In genomic region chr7:39746162-39746782, GRCh38 we compare ENCODE assay signal across 9 cellular contexts.
DNase-seq lines count a peak whose midpoint lies in the region; ATAC-seq, FAIRE-seq and TF ChIP-seq lines count a peak whose summit lies in the region.
"Had no signal": no experiment of that assay in that cellular context is flagged by ENCODE, and none has a peak within 500 bp of the region (broad histone marks: within the 10 kb centered on the region; RNA-seq: fewer than 3 reads in every experiment).

No MANE protein-coding gene starts in this region.

- H3K4me3 Mint-ChIP-seq in T-cell (no peak overlapping the region), astrocyte (ENCODE audit: unreplicated experiment) (no peak overlapping the region)
- H3K4me3 Mint-ChIP-seq in activated T-helper 17 cell treated with anti-CD3 and anti-CD28 coated beads, Interleukin-2, amount 50 U/mL, for 72 hours = no peak overlapping the region

- DNase-seq in CMK (ENCODE audit: low read depth) (peak; percentile 15), NCI-H1417 treated with DMSO at 0.1 percent for 48 hours (lab: John Stamatoyannopoulos, UW) (peak; percentile 28), T-cell (peak in 33 of 34 experiments; percentile 12 to 64 (median 42)), astrocyte (ENCODE audit: low read depth) (peak; percentile 55), hepatic stellate cell (ENCODE audit: low spot score) (peak; percentile 82), skeletal muscle cell (ENCODE audit: low read depth) (peak; percentile 47)

- H3K36me3 Mint-ChIP-seq in T-cell (peaks cover under 1% of the 10 kb centered on the region), astrocyte (ENCODE audit: low read depth, unreplicated experiment) (peaks cover 6% of the 10 kb centered on the region)
- H3K36me3 Mint-ChIP-seq in activated T-helper 17 cell treated with anti-CD3 and anti-CD28 coated beads, Interleukin-2, amount 50 U/mL, for 72 hours (ENCODE audit: low read depth) = peaks cover 5% of the 10 kb centered on the region

- H3K9me3 ChIP-seq in astrocyte (ENCODE audit: insufficient read depth, low read depth, low read length) = no peaks in the 10 kb centered on the region

- H3K9ac ChIP-seq in astrocyte (ENCODE audit: low read length) = no peak overlapping the region

- H3K9me3 Mint-ChIP-seq in T-cell (no peaks in the 10 kb centered on the region), astrocyte (ENCODE audit: unreplicated experiment) (no peaks in the 10 kb centered on the region)
- H3K9me3 Mint-ChIP-seq in activated T-helper 17 cell treated with anti-CD3 and anti-CD28 coated beads, Interleukin-2, amount 50 U/mL, for 72 hours = no peaks in the 10 kb centered on the region

- peaks cover 3% of the 10 kb centered on the region for H3K4me1 ChIP-seq in astrocyte (ENCODE audit: insufficient read depth, low read length)

- no peaks in the 10 kb centered on the region for H4K20me1 ChIP-seq in astrocyte (ENCODE audit: insufficient read depth, low read length)

- POLR2A ChIA-PET in T-cell (lab: Charles Lee) = interaction anchor here in 1 of 2 donors (0.7 kb wide), 1 partner anchor 9 kb away, joined by 3 read pairs; no protein-coding TSS in a partner anchor

- peaks cover 3% of the 10 kb centered on the region for H3K79me2 ChIP-seq in astrocyte (ENCODE audit: insufficient read depth, low read length)

- peak; percentile 45 for FAIRE-seq in astrocyte (lab: Jason Lieb, UNC)

- no peaks in the 10 kb centered on the region for H3K36me3 ChIP-seq in astrocyte (ENCODE audit: insufficient read depth, low read length)

- H3K4me2 ChIP-seq in astrocyte (ENCODE audit: low read length) = peak overlapping the region; percentile 11

- H3K27me3 ChIP-seq in astrocyte (ENCODE audit: insufficient read depth, low read length) = no peaks in the 10 kb centered on the region

- H3K27me3 Mint-ChIP-seq in T-cell (no peaks in the 10 kb centered on the region), astrocyte (ENCODE audit: low read depth, unreplicated experiment) (no peaks in the 10 kb centered on the region)
- no peaks in the 10 kb centered on the region for H3K27me3 Mint-ChIP-seq in activated T-helper 17 cell treated with anti-CD3 and anti-CD28 coated beads, Interleukin-2, amount 50 U/mL, for 72 hours

- peak; percentile 77 for TF ChIP-seq CTCF in astrocyte (IDR thresholded peaks at IDR 0.05; ENCODE audit: insufficient read depth, low read depth, low read length)

- ATAC-seq in GM21619 (IDR thresholded peaks at IDR 0.05; ENCODE audit: unreplicated experiment) = peak; percentile 50
- peak in 3 of 4 experiments; percentile 67 to 70 (median 70) for ATAC-seq in T-cell (replicated peaks in 1 of 4)
- ATAC-seq in activated T-helper 17 cell treated with anti-CD3 and anti-CD28 coated beads, Interleukin-2, amount 50 U/mL, for 72 hours (replicated peaks) = no peak

- no peak overlapping the region for H3K27ac ChIP-seq in astrocyte (ENCODE audit: low read depth, low read length)
- H3K27ac ChIP-seq: SK-N-MC had no signal

- H3K4me1 Mint-ChIP-seq in T-cell (peaks cover 6 to 7% (median 6%) of the 10 kb centered on the region in 3 donors), astrocyte (ENCODE audit: low read depth, unreplicated experiment) (peaks cover 10% of the 10 kb centered on the region)
- H3K4me1 Mint-ChIP-seq in activated T-helper 17 cell treated with anti-CD3 and anti-CD28 coated beads, Interleukin-2, amount 50 U/mL, for 72 hours = peaks cover 12% of the 10 kb centered on the region

- H3K27ac Mint-ChIP-seq in T-cell (peak overlapping the region in 1 of 2 donors; percentile 49), astrocyte (ENCODE audit: unreplicated experiment) (peak overlapping the region; percentile 8)
- no peak overlapping the region for H3K27ac Mint-ChIP-seq in activated T-helper 17 cell treated with anti-CD3 and anti-CD28 coated beads, Interleukin-2, amount 50 U/mL, for 72 hours

- H3K4me3 ChIP-seq in astrocyte (ENCODE audit: insufficient read depth, low read depth, low read length) = no peak overlapping the region
- H3K4me3 ChIP-seq in skeletal muscle cell (ENCODE audit: low read depth, low read length) = no peak overlapping the region
- H3K4me3 ChIP-seq: SK-N-MC had no signal

- H2AFZ ChIP-seq in astrocyte (ENCODE audit: low read depth, low read length) = peak overlapping the region; percentile 3

- CTCF ChIA-PET in T-cell (lab: Charles Lee) = interaction anchor here (0.6 to 9.4 kb wide), 8 partner anchors 13 to 312 kb away, joined by 3 to 180 read pairs (median 4); no protein-coding TSS in a partner anchor

Comparison
In these comparisons a context has a peak if more than half of its experiments do, and no peak if none do; other contexts are left out.
1. DNase-seq: peak in every context shown above with its lines; median percentile 82 in hepatic stellate cell; 55 in astrocyte; 47 in skeletal muscle cell; 42 in T-cell; 28 in NCI-H1417 treated with DMSO at 0.1 percent for 48 hours; 15 in CMK.